ENCODE assay signal across 18 cellular contexts in the genomic region with DNA sequence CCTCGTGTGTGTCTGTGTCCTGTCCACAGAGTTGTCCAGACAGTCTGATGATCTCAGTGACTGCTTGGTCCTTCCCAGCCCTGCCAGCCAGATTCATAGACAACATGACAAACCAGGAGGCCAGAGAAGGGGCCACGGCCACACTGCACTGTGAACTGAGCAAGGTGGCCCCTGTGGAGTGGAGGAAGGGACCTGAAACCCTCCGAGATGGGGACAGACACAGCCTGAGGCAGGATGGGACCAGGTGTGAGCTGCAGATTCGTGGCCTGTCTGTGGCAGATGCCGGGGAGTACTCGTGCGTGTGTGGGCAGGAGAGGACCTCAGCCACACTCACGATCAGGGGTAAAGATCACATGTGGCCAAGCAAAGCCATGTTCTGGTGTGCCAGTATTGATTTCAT.
"Had no signal": no experiment of that assay in that cellular context is flagged by ENCODE, and none has a peak within 500 bp of the region (broad histone marks: within the 10 kb centered on the region; RNA-seq: fewer than 3 reads in every experiment).

No MANE protein-coding gene starts in this region.

- H3K27ac ChIP-seq: coronary artery, lower lobe of right lung had no signal

- H3K27me3 Mint-ChIP-seq: activated CD4-positive, alpha-beta memory T cell treated with anti-CD3 and anti-CD28 coated beads, Interleukin-2, amount 10 ng/mL, durations not matched to agents 7 days and 5 days; brain; central memory CD8-positive, alpha-beta T cell; progenitor cell of endocrine pancreas; T-cell had no signal

- H3K4me3 Mint-ChIP-seq: activated CD4-positive, alpha-beta memory T cell treated with anti-CD3 and anti-CD28 coated beads, Interleukin-2, amount 10 ng/mL, durations not matched to agents 7 days and 5 days; brain; central memory CD8-positive, alpha-beta T cell; natural killer cell; T-cell had no signal

- H3K4me1 ChIP-seq: lower lobe of right lung had no signal

- H3K4me1 Mint-ChIP-seq: activated CD4-positive, alpha-beta memory T cell treated with anti-CD3 and anti-CD28 coated beads, Interleukin-2, amount 10 ng/mL, durations not matched to agents 7 days and 5 days; brain; central memory CD8-positive, alpha-beta T cell; natural killer cell; T-cell had no signal

- H3K4me3 ChIP-seq: coronary artery, lower lobe of right lung had no signal

- ATAC-seq: lower lobe of right lung, natural killer cell, SK-N-SH treated with all-trans-retinoic acid at 6 μM for 48 hours, T-cell had no signal

- H3K27ac Mint-ChIP-seq: activated CD4-positive, alpha-beta memory T cell treated with anti-CD3 and anti-CD28 coated beads, Interleukin-2, amount 10 ng/mL, durations not matched to agents 7 days and 5 days; brain; natural killer cell; progenitor cell of endocrine pancreas; T-cell had no signal

- H3K36me3 ChIP-seq: lower lobe of right lung had no signal

- DNase-seq: activated CD4-positive, alpha-beta memory T cell treated with anti-CD3 and anti-CD28 coated beads, Interleukin-2, amount 10 ng/mL, durations not matched to agents 7 days and 5 days; activated CD4-positive, alpha-beta T cell treated with anti-CD3 and anti-CD28 coated beads for 48 hours; activated CD4-positive, CD25-positive, alpha-beta regulatory T cell; activated gamma-delta T cell treated with Interleukin-2 at 50 U/mL for 16 hours; activated T-cell treated with anti-CD3 and anti-CD28 coated beads, Interleukin-2, amount 50 U/mL, for 48 hours; natural killer cell; stimulated activated CD4-positive, alpha-beta T cell treated with anti-CD3 and anti-CD28 coated beads, Interleukin-2, amount 100 ng/mL, for 24 hours; stimulated activated naive CD4-positive, alpha-beta T cell treated with Interleukin-2 at 50 U/mL for 16 hours; trophoblast cell had no signal

- FAIRE-seq: endometrium, frontal cortex had no signal
